Comparison of ENCODE assay signal across 29 cellular contexts in the genomic region with DNA sequence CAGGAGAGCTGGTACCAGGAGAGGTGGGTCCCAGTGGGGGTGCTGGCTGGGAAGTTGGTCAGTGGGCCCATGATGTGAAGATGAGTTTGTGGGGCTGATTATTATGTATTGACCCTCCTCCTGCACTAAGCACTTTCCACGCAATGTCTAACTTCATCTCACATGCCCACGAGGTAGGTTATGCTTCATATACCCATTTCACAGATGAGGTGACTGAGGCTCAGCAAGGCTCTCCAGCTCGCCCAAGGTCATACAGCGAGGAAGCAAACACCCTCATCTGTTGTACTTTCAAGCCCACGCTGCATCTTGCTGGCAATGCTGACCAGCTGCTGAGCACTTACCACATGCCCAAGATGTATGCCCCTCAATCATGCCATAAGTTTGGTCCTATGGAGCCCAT.
"Had no signal": no experiment of that assay in that cellular context is flagged by ENCODE, and none has a peak within 500 bp of the region (broad histone marks: within the 10 kb centered on the region; RNA-seq: fewer than 3 reads in every experiment).

No MANE protein-coding gene starts in this region.

- ATAC-seq: naive thymus-derived CD4-positive, alpha-beta T cell; natural killer cell; psoas muscle; right cardiac atrium; sciatic nerve; stimulated activated memory B cell treated with anti-CD40 and anti-IgM and Interleukin-4, amounts not matched to agents 10 μg/mL and 1 μg/mL and 100 μg/mL, for 72 hours; stimulated activated naive CD8-positive, alpha-beta T cell treated with anti-CD3 and anti-CD28 coated beads, Interleukin-15, amount 100 ng/mL, for 72 hours; stimulated activated naive CD8-positive, alpha-beta T cell treated with anti-CD3 and anti-CD28 coated beads, Interleukin-15, Interleukin-2, amounts not matched to agents 100 U/mL and 50 U/mL, for 24 hours; upper lobe of right lung had no signal

- H3K27ac ChIP-seq: ovary, parathyroid adenoma, psoas muscle, skin epidermis, spleen, suprapubic skin, testis, tibial artery, transverse colon, upper lobe of right lung, uterus had no signal

- DNase-seq: naive thymus-derived CD4-positive, alpha-beta T cell; natural killer cell; occipital lobe; ovary; right cardiac atrium; spleen; stimulated activated CD4-positive, alpha-beta T cell treated with anti-CD3 and anti-CD28 coated beads, Interleukin-12 subunit alpha, Interleukin-12 subunit beta, amount 100 ng/mL, for 4 hours; stimulated activated CD4-positive, alpha-beta T cell treated with anti-CD3 and anti-CD28 coated beads, Interleukin-1b, Interleukin-23, amount 100 ng/mL, for 48 hours; stimulated activated CD4-positive, alpha-beta T cell treated with anti-CD3 and anti-CD28 coated beads, Interleukin-4, amount 100 ng/mL, for 1 hour; stimulated activated CD4-positive, alpha-beta T cell treated with anti-CD3 and anti-CD28 coated beads, Interleukin-4, amount 100 ng/mL, for 4 hours; stimulated activated CD8-positive, alpha-beta memory T cell treated with anti-CD3 and anti-CD28 coated beads, Interleukin-4, amount 100 ng/mL, for 48 hours; stimulated activated naive CD4-positive, alpha-beta T cell; stimulated activated naive CD8-positive, alpha-beta T cell treated with anti-CD3 and anti-CD28 coated beads, Interleukin-15, amount 100 ng/mL, for 72 hours; stimulated activated naive CD8-positive, alpha-beta T cell treated with anti-CD3 and anti-CD28 coated beads, Interleukin-15, Interleukin-2, amounts not matched to agents 100 U/mL and 50 U/mL, for 24 hours; testis; tibial artery; transverse colon; upper lobe of right lung; uterus had no signal

- H3K4me3 ChIP-seq: ovary, psoas muscle, skin epidermis, smooth muscle cell, spleen, suprapubic skin, testis, tibial artery, transverse colon, upper lobe of right lung, uterus had no signal

- H3K27ac Mint-ChIP-seq: naive thymus-derived CD4-positive, alpha-beta T cell; natural killer cell; nephron; progenitor cell of endocrine pancreas; stimulated activated memory B cell treated with anti-CD40 and anti-IgM and Interleukin-4, amounts not matched to agents 10 μg/mL and 1 μg/mL and 100 μg/mL, for 72 hours; stimulated activated naive CD8-positive, alpha-beta T cell treated with anti-CD3 and anti-CD28 coated beads, Interleukin-15, amount 100 ng/mL, for 72 hours; type B pancreatic cell had no signal

- H3K4me2 ChIP-seq: smooth muscle cell had no signal

- H3K79me2 ChIP-seq: parathyroid adenoma had no signal

- H3K36me3 ChIP-seq: ovary, spleen, suprapubic skin, tibial artery, transverse colon, upper lobe of right lung, uterus had no signal

- H3K9me3 Mint-ChIP-seq: naive thymus-derived CD4-positive, alpha-beta T cell; natural killer cell; nephron; stimulated activated memory B cell treated with anti-CD40 and anti-IgM and Interleukin-4, amounts not matched to agents 10 μg/mL and 1 μg/mL and 100 μg/mL, for 72 hours; stimulated activated naive CD8-positive, alpha-beta T cell treated with anti-CD3 and anti-CD28 coated beads, Interleukin-15, amount 100 ng/mL, for 72 hours; type B pancreatic cell had no signal

- H2AFZ ChIP-seq: parathyroid adenoma had no signal

- H3K4me1 Mint-ChIP-seq: naive thymus-derived CD4-positive, alpha-beta T cell; natural killer cell; nephron had no signal

- H3K4me3 Mint-ChIP-seq: naive thymus-derived CD4-positive, alpha-beta T cell; natural killer cell; nephron; stimulated activated memory B cell treated with anti-CD40 and anti-IgM and Interleukin-4, amounts not matched to agents 10 μg/mL and 1 μg/mL and 100 μg/mL, for 72 hours; stimulated activated naive CD8-positive, alpha-beta T cell treated with anti-CD3 and anti-CD28 coated beads, Interleukin-15, amount 100 ng/mL, for 72 hours; type B pancreatic cell had no signal

- H3K9ac ChIP-seq: parathyroid adenoma had no signal

- H3K36me3 Mint-ChIP-seq: naive thymus-derived CD4-positive, alpha-beta T cell; natural killer cell; stimulated activated memory B cell treated with anti-CD40 and anti-IgM and Interleukin-4, amounts not matched to agents 10 μg/mL and 1 μg/mL and 100 μg/mL, for 72 hours; type B pancreatic cell had no signal

- H3K9me3 ChIP-seq: ovary, psoas muscle, spleen, suprapubic skin, testis, tibial artery, transverse colon, upper lobe of right lung, uterus had no signal

- H3K4me1 ChIP-seq: parathyroid adenoma, psoas muscle, spleen, suprapubic skin, testis, tibial artery, transverse colon, upper lobe of right lung, uterus had no signal

- H3K27me3 ChIP-seq: ovary, testis, uterus had no signal
